ENCODE assay signal across 1 cellular context in the genomic region with DNA sequence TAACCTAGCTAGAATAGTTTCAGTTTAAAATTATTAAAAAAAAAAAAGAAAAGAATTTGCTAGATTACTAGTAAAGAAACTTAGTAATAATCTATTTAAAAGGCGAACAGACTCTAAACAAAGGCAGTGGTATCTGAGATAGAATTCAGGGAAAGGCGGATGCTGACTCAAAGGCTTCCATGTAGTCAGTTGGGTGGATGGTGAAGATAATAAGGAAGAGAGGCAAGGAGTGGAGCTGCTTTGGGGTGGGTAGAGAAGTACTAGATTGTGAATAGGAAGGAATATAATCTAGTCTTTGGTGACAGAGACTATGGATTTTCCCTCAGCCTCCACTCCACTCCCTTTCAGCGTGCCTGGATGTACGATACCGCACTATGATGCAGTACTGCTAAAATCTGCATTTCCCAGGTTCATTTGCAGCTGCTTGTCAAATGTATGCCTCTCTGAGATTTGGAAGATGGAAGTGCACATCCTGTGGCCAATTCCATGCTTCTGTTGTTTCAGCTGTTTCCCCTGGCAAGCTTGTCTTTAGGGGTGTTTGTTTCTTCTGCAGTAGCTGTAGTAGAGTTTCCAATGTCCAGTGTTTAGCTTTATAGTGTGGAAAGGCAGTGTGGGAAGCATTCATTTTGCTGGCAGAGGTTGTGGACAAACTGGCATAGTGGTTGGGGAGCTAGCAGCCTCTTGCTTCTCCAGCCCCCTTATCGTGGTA.
TF ChIP-seq lines count a peak whose summit lies in the region.

No MANE protein-coding gene starts in this region.

TF ChIP-seq in K562, 482 proteins besides CTCF, POLR2A, EP300 and RAD21 (continued from another document):
- TF ChIP-seq, protein P1, sequence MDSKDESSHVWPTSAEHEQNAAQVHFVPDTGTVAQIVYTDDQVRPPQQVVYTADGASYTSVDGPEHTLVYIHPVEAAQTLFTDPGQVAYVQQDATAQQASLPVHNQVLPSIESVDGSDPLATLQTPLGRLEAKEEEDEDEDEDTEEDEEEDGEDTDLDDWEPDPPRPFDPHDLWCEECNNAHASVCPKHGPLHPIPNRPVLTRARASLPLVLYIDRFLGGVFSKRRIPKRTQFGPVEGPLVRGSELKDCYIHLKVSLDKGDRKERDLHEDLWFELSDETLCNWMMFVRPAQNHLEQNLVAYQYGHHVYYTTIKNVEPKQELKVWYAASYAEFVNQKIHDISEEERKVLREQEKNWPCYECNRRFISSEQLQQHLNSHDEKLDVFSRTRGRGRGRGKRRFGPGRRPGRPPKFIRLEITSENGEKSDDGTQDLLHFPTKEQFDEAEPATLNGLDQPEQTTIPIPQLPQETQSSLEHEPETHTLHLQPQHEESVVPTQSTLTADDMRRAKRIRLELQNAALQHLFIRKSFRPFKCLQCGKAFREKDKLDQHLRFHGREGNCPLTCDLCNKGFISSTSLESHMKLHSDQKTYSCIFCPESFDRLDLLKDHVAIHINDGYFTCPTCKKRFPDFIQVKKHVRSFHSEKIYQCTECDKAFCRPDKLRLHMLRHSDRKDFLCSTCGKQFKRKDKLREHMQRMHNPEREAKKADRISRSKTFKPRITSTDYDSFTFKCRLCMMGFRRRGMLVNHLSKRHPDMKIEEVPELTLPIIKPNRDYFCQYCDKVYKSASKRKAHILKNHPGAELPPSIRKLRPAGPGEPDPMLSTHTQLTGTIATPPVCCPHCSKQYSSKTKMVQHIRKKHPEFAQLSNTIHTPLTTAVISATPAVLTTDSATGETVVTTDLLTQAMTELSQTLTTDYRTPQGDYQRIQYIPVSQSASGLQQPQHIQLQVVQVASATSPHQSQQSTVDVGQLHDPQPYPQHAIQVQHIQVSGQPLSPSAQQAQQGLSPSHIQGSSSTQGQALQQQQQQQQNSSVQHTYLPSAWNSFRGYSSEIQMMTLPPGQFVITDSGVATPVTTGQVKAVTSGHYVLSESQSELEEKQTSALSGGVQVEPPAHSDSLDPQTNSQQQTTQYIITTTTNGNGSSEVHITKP (IDR thresholded peaks at IDR 0.05; ENCODE audit: partially characterized antibody): no peak
- TF ChIP-seq CBFA2T3 (IDR thresholded peaks at IDR 0.05) (peak; percentile 66), DPF2 (IDR thresholded peaks at IDR 0.05) (0 out of 2 replicates have a peak, but pooled peaks have one; percentile 18), TEAD1 (CRISPR knock-in tag; IDR thresholded peaks at IDR 0.05) (no peak)
- TF ChIP-seq, protein P2, sequence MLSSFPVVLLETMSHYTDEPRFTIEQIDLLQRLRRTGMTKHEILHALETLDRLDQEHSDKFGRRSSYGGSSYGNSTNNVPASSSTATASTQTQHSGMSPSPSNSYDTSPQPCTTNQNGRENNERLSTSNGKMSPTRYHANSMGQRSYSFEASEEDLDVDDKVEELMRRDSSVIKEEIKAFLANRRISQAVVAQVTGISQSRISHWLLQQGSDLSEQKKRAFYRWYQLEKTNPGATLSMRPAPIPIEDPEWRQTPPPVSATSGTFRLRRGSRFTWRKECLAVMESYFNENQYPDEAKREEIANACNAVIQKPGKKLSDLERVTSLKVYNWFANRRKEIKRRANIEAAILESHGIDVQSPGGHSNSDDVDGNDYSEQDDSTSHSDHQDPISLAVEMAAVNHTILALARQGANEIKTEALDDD (IDR thresholded peaks at IDR 0.05): peak; percentile 75
